In the genomic region with DNA sequence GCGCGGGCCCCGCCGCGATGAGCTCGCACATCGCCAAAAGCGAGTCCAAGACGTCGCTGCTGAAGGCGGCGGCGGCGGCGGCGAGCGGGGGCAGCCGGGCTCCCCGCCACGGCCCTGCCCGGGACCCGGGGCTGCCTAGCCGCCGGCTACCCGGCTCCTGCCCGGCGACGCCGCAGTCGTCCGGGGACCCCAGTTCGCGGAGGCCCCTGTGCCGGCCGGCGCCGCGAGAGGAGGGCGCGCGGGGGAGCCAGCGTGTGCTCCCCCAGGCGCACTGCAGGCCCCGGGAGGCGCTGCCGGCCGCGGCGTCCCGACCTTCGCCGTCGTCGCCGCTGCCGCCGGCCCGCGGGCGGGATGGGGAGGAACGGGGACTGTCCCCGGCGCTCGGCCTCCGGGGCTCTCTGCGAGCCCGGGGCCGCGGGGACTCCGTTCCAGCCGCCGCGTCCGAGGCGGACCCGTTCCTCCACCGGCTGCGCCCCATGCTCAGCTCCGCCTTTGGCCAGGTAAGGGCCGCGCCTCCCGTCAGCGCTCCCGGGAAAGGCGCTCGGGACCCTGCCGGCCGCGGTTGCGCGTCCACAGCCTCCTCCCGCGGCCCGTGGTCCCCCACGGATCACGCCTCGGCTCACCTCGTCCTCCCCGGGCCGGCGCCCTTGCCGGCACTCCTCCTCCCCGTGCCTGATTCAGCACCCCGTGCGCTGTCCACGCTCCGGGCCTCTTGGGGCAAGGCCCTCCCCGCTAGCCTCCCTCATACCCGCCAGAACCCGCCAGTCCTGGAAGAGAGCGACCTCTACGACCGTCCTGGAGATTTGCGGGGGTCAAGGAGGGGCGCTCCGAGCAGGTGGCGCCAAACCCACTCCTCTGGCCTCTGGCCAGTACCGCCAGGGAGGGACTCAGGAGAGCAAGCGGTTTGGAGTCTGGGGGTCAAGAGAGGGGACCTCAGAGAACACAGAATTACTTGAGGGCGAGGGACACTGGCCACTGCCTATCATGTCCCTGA, we compare ENCODE assay signal across 1 cellular context.
TF ChIP-seq lines count a peak whose summit lies in the region.

No MANE protein-coding gene starts in this region.

TF ChIP-seq in HEK293, 187 proteins besides CTCF, POLR2A, EP300 and RAD21 (continued from another document and continues in another):
- TF ChIP-seq, protein P1, sequence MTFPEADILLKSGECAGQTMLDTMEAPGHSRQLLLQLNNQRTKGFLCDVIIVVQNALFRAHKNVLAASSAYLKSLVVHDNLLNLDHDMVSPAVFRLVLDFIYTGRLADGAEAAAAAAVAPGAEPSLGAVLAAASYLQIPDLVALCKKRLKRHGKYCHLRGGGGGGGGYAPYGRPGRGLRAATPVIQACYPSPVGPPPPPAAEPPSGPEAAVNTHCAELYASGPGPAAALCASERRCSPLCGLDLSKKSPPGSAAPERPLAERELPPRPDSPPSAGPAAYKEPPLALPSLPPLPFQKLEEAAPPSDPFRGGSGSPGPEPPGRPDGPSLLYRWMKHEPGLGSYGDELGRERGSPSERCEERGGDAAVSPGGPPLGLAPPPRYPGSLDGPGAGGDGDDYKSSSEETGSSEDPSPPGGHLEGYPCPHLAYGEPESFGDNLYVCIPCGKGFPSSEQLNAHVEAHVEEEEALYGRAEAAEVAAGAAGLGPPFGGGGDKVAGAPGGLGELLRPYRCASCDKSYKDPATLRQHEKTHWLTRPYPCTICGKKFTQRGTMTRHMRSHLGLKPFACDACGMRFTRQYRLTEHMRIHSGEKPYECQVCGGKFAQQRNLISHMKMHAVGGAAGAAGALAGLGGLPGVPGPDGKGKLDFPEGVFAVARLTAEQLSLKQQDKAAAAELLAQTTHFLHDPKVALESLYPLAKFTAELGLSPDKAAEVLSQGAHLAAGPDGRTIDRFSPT (tag by site-specific recombination; IDR thresholded peaks at IDR 0.05): no peak
- TF ChIP-seq, protein P2, sequence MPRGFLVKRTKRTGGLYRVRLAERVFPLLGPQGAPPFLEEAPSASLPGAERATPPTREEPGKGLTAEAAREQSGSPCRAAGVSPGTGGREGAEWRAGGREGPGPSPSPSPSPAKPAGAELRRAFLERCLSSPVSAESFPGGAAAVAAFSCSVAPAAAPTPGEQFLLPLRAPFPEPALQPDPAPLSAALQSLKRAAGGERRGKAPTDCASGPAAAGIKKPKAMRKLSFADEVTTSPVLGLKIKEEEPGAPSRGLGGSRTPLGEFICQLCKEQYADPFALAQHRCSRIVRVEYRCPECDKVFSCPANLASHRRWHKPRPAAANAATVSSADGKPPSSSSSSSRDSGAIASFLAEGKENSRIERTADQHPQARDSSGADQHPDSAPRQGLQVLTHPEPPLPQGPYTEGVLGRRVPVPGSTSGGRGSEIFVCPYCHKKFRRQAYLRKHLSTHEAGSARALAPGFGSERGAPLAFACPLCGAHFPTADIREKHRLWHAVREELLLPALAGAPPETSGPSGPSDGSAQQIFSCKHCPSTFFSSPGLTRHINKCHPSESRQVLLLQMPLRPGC (tag by site-specific recombination; IDR thresholded peaks at IDR 0.05): no peak
- TF ChIP-seq ZBTB1 (tag by site-specific recombination; IDR thresholded peaks at IDR 0.05) (no peak), ZNF16 (tag by site-specific recombination; IDR thresholded peaks at IDR 0.05; ENCODE audit: low read depth) (no peak), ZFP3 (tag by site-specific recombination; IDR thresholded peaks at IDR 0.05; ENCODE audit: low read depth) (no peak), BCL11B (tag by site-specific recombination; IDR thresholded peaks at IDR 0.05; ENCODE audit: low read depth) (no peak), REPIN1 (tag by site-specific recombination; IDR thresholded peaks at IDR 0.05; ENCODE audit: low read depth) (no peak), ZXDB (tag by site-specific recombination; IDR thresholded peaks at IDR 0.05) (0 out of 2 replicates have a peak, but pooled peaks have one; percentile 32), ZNF174 (tag by site-specific recombination; IDR thresholded peaks at IDR 0.05) (no peak), ZNF19 (tag by site-specific recombination; IDR thresholded peaks at IDR 0.05; ENCODE audit: low read depth) (no peak), ZNF791 (tag by site-specific recombination; IDR thresholded peaks at IDR 0.05) (no peak), ZNF354C (tag by site-specific recombination; IDR thresholded peaks at IDR 0.05; ENCODE audit: borderline replicate concordance, low read depth) (no peak), ZBTB21 (tag by site-specific recombination; IDR thresholded peaks at IDR 0.05) (no peak), ZNF433 (tag by site-specific recombination; IDR thresholded peaks at IDR 0.05; ENCODE audit: low read depth) (no peak), ZNF600 (tag by site-specific recombination; IDR thresholded peaks at IDR 0.05) (peak; percentile 77), ZNF510 (tag by site-specific recombination; IDR thresholded peaks at IDR 0.05; ENCODE audit: insufficient replicate concordance) (no peak), ZNF223 (tag by site-specific recombination; IDR thresholded peaks at IDR 0.05) (peak; percentile 80), KLF1 (tag by site-specific recombination; IDR thresholded peaks at IDR 0.05) (no peak), ZNF366 (tag by site-specific recombination; conservative IDR thresholded peaks at IDR 0.05) (no peak), ZNF416 (tag by site-specific recombination; IDR thresholded peaks at IDR 0.05) (no peak), ZNF624 (tag by site-specific recombination; IDR thresholded peaks at IDR 0.05) (no peak), ZNF341 (tag by site-specific recombination; IDR thresholded peaks at IDR 0.05; ENCODE audit: low read depth) (no peak), ZNF146 (tag by site-specific recombination; IDR thresholded peaks at IDR 0.05) (no peak), KLF8 (tag by site-specific recombination; IDR thresholded peaks at IDR 0.05) (peak; percentile 52; the same call in 1 of the 2 replicates)
- TF ChIP-seq, protein P3, sequence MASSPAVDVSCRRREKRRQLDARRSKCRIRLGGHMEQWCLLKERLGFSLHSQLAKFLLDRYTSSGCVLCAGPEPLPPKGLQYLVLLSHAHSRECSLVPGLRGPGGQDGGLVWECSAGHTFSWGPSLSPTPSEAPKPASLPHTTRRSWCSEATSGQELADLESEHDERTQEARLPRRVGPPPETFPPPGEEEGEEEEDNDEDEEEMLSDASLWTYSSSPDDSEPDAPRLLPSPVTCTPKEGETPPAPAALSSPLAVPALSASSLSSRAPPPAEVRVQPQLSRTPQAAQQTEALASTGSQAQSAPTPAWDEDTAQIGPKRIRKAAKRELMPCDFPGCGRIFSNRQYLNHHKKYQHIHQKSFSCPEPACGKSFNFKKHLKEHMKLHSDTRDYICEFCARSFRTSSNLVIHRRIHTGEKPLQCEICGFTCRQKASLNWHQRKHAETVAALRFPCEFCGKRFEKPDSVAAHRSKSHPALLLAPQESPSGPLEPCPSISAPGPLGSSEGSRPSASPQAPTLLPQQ (tag by site-specific recombination; IDR thresholded peaks at IDR 0.05): no peak
- TF ChIP-seq, protein P4, sequence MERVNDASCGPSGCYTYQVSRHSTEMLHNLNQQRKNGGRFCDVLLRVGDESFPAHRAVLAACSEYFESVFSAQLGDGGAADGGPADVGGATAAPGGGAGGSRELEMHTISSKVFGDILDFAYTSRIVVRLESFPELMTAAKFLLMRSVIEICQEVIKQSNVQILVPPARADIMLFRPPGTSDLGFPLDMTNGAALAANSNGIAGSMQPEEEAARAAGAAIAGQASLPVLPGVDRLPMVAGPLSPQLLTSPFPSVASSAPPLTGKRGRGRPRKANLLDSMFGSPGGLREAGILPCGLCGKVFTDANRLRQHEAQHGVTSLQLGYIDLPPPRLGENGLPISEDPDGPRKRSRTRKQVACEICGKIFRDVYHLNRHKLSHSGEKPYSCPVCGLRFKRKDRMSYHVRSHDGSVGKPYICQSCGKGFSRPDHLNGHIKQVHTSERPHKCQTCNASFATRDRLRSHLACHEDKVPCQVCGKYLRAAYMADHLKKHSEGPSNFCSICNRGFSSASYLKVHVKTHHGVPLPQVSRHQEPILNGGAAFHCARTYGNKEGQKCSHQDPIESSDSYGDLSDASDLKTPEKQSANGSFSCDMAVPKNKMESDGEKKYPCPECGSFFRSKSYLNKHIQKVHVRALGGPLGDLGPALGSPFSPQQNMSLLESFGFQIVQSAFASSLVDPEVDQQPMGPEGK (tag by site-specific recombination; IDR thresholded peaks at IDR 0.05): peak; percentile 88
- TF ChIP-seq, protein P5, sequence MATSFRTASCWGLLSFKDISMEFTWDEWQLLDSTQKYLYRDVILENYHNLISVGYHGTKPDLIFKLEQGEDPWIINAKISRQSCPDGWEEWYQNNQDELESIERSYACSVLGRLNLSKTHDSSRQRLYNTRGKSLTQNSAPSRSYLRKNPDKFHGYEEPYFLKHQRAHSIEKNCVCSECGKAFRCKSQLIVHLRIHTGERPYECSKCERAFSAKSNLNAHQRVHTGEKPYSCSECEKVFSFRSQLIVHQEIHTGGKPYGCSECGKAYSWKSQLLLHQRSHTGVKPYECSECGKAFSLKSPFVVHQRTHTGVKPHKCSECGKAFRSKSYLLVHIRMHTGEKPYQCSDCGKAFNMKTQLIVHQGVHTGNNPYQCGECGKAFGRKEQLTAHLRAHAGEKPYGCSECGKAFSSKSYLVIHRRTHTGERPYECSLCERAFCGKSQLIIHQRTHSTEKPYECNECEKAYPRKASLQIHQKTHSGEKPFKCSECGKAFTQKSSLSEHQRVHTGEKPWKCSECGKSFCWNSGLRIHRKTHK (tag by site-specific recombination; IDR thresholded peaks at IDR 0.05): no peak
- TF ChIP-seq, protein P6, sequence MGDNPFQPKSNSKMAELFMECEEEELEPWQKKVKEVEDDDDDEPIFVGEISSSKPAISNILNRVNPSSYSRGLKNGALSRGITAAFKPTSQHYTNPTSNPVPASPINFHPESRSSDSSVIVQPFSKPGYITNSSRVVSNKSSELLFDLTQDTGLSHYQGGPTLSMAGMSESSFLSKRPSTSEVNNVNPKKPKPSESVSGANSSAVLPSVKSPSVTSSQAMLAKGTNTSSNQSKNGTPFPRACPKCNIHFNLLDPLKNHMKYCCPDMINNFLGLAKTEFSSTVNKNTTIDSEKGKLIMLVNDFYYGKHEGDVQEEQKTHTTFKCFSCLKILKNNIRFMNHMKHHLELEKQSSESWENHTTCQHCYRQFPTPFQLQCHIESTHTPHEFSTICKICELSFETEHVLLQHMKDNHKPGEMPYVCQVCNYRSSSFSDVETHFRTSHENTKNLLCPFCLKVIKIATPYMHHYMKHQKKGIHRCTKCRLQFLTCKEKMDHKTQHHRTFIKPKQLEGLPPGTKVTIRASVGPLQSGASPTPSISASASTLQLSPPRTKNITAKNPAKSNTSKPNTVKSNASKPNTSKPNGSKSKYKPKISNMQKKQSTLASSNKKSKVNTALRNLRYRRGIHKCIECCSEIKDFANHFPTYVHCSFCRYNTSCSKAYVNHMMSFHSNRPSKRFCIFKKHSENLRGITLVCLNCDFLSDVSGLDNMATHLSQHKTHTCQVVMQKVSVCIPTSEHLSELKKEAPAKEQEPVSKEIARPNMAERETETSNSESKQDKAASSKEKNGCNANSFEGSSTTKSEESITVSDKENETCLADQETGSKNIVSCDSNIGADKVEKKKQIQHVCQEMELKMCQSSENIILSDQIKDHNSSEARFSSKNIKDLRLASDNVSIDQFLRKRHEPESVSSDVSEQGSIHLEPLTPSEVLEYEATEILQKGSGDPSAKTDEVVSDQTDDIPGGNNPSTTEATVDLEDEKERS (tag by site-specific recombination; IDR thresholded peaks at IDR 0.05): no peak
- TF ChIP-seq, protein P7, sequence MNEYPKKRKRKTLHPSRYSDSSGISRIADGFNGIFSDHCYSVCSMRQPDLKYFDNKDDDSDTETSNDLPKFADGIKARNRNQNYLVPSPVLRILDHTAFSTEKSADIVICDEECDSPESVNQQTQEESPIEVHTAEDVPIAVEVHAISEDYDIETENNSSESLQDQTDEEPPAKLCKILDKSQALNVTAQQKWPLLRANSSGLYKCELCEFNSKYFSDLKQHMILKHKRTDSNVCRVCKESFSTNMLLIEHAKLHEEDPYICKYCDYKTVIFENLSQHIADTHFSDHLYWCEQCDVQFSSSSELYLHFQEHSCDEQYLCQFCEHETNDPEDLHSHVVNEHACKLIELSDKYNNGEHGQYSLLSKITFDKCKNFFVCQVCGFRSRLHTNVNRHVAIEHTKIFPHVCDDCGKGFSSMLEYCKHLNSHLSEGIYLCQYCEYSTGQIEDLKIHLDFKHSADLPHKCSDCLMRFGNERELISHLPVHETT (tag by site-specific recombination; IDR thresholded peaks at IDR 0.05): no peak
- TF ChIP-seq, protein P8, sequence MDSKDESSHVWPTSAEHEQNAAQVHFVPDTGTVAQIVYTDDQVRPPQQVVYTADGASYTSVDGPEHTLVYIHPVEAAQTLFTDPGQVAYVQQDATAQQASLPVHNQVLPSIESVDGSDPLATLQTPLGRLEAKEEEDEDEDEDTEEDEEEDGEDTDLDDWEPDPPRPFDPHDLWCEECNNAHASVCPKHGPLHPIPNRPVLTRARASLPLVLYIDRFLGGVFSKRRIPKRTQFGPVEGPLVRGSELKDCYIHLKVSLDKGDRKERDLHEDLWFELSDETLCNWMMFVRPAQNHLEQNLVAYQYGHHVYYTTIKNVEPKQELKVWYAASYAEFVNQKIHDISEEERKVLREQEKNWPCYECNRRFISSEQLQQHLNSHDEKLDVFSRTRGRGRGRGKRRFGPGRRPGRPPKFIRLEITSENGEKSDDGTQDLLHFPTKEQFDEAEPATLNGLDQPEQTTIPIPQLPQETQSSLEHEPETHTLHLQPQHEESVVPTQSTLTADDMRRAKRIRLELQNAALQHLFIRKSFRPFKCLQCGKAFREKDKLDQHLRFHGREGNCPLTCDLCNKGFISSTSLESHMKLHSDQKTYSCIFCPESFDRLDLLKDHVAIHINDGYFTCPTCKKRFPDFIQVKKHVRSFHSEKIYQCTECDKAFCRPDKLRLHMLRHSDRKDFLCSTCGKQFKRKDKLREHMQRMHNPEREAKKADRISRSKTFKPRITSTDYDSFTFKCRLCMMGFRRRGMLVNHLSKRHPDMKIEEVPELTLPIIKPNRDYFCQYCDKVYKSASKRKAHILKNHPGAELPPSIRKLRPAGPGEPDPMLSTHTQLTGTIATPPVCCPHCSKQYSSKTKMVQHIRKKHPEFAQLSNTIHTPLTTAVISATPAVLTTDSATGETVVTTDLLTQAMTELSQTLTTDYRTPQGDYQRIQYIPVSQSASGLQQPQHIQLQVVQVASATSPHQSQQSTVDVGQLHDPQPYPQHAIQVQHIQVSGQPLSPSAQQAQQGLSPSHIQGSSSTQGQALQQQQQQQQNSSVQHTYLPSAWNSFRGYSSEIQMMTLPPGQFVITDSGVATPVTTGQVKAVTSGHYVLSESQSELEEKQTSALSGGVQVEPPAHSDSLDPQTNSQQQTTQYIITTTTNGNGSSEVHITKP (tag by site-specific recombination; IDR thresholded peaks at IDR 0.05): no peak
- TF ChIP-seq, protein P9, sequence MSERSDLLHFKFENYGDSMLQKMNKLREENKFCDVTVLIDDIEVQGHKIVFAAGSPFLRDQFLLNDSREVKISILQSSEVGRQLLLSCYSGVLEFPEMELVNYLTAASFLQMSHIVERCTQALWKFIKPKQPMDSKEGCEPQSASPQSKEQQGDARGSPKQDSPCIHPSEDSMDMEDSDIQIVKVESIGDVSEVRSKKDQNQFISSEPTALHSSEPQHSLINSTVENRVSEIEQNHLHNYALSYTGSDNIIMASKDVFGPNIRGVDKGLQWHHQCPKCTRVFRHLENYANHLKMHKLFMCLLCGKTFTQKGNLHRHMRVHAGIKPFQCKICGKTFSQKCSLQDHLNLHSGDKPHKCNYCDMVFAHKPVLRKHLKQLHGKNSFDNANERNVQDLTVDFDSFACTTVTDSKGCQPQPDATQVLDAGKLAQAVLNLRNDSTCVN (tag by site-specific recombination; optimal IDR thresholded peaks at IDR 0.05): peak; percentile 90
- TF ChIP-seq, protein P10, sequence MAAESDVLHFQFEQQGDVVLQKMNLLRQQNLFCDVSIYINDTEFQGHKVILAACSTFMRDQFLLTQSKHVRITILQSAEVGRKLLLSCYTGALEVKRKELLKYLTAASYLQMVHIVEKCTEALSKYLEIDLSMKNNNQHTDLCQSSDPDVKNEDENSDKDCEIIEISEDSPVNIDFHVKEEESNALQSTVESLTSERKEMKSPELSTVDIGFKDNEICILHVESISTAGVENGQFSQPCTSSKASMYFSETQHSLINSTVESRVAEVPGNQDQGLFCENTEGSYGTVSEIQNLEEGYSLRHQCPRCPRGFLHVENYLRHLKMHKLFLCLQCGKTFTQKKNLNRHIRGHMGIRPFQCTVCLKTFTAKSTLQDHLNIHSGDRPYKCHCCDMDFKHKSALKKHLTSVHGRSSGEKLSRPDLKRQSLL (tag by site-specific recombination; IDR thresholded peaks at IDR 0.05): no peak
